Comparison of ENCODE assay signal across 10 cellular contexts in the genomic region with DNA sequence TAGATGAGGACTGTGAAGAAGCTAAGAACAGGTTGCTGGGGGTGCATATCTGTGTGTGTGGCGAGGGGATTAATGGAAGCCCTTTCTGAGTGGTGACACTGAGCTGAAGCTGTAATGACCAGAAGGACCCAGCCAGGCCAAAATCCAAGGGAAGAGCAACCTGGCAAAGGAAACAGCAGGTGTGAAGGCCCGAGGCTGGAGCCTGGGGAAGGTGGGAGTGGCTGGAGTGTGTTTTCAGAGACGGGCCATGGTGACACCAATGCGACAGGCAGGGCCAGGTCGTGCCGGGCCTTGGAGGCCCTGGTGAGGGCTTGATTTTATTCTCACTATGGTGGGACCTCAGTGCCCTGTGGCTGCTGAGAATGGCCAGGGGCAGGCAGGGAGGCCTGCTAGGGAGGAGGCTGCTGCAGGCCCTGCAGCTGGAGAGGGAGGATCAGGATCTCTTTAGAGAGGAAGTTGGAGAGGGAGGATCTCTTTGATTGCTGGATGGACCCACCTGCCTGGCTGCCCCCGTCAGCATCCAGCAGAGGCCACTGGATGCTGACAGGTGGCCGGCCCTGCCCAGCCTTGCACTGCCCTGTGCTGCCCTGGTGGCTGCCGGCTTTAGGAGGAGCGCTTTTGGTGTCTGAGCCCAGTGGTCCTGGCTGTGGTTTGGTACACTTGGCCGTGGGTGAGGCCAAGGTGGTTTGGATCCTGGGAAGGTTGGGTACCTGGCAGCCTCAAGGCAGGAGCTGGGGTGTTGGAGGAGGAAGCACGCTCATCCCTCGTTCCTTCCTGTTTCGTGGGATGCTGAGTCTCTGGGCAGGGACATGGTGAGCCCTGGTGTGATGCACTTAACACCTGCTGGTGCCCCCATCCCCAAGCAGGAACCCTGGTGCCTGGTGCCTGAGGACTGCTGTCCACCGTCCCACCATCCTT.
DNase-seq lines count a peak whose midpoint lies in the region; ATAC-seq and TF ChIP-seq lines count a peak whose summit lies in the region.
"Had no signal": no experiment of that assay in that cellular context is flagged by ENCODE, and none has a peak within 500 bp of the region (broad histone marks: within the 10 kb centered on the region; RNA-seq: fewer than 3 reads in every experiment).

No MANE protein-coding gene starts in this region.

- peak overlapping the region; percentile 16 for H2BK120ac ChIP-seq in neuronal stem cell (ENCODE audit: low read depth, low read length)

- H3K79me1 ChIP-seq in neuronal stem cell (ENCODE audit: low read depth, low read length): no peaks in the 10 kb centered on the region

- WGBS in neuronal stem cell (ENCODE audit: extremely low coverage in 2 of 2, insufficient read length in 2 of 2, insufficient replicate concordance in 1 of 2), 2 donors: no CpG with 5 or more reads among the region's 15 CpGs
- WGBS in esophagus muscularis mucosa: 90% methylated on average over 15 of the region's 15 CpGs

- H3K27ac Mint-ChIP-seq in IgD-negative memory B cell: peak overlapping the region in 2 of 3 donors; percentile 63 to 67

- intact Hi-C loops in colonic mucosa (cut with DNase I) (no loop called here), esophagus muscularis mucosa (cut with DNase I) (no loop called here)

- no peak overlapping the region for H4K8ac ChIP-seq in neuronal stem cell (ENCODE audit: low read depth, low read length)

- peak; percentile 39 for DNase-seq in COLO668 (lab: John Stamatoyannopoulos, UW; ENCODE audit: unreplicated experiment)
- DNase-seq in colonic mucosa: peak; percentile 26
- no peak for DNase-seq in neuronal stem cell (ENCODE audit: low spot score)
- DNase-seq in esophagus muscularis mucosa (ENCODE audit: extremely low spot score): no peak
- DNase-seq: esophagus squamous epithelium, NCI-H526, SK-N-SH had no signal

- H2BK5ac ChIP-seq in neuronal stem cell (ENCODE audit: low read length): peak overlapping the region; percentile 6

- H2AFZ ChIP-seq in neuronal stem cell (ENCODE audit: low read length): no peak overlapping the region

- peak overlapping the region; percentile 83 for H3K18ac ChIP-seq in neuronal stem cell (ENCODE audit: low read length)

- H3K27me3 Mint-ChIP-seq in IgD-negative memory B cell: no peaks in the 10 kb centered on the region

- TF ChIP-seq CTCF in colonic mucosa (IDR thresholded peaks at IDR 0.05): no peak
- TF ChIP-seq CTCF in esophagus muscularis mucosa (IDR thresholded peaks at IDR 0.05): no peak

- no peak for TF ChIP-seq POLR2A in esophagus muscularis mucosa (IDR thresholded peaks at IDR 0.05; ENCODE audit: low read depth)

- H3K9me3 Mint-ChIP-seq in IgD-negative memory B cell: peaks cover 0 to 2% (median 0%) of the 10 kb centered on the region in 3 donors

- no peak for ATAC-seq in GM21360 (IDR thresholded peaks at IDR 0.05; ENCODE audit: unreplicated experiment)
- ATAC-seq in SK-N-SH treated with all-trans-retinoic acid at 6 μM for 48 hours: no peak

- H3K9ac ChIP-seq in colonic mucosa (ENCODE audit: low read depth in 2 of 2, low read length in 2 of 2): peak overlapping the region in 1 of 2 donors; percentile 38
- no peak overlapping the region for H3K9ac ChIP-seq in neuronal stem cell (ENCODE audit: low read depth, low read length, poor library complexity)
- H3K9ac ChIP-seq: SK-N-SH had no signal

- H3K36me3 ChIP-seq in colonic mucosa (no peaks in the 10 kb centered on the region), neuronal stem cell (replicated peaks in 1 of 2; ENCODE audit: control insufficient read depth in 2 of 2, insufficient read depth in 2 of 2, low read length in 2 of 2) (no peaks in the 10 kb centered on the region), esophagus muscularis mucosa (no peaks in the 10 kb centered on the region)
- H3K36me3 ChIP-seq: esophagus squamous epithelium had no signal

- no peak overlapping the region for H3K4me3 ChIP-seq in colonic mucosa
- no peak overlapping the region for H3K4me3 ChIP-seq in neuronal stem cell (ENCODE audit: low read length in 2 of 2)
- no peak overlapping the region for H3K4me3 ChIP-seq in esophagus muscularis mucosa
- H3K4me3 ChIP-seq: esophagus squamous epithelium had no signal

- no peak overlapping the region for H3K4ac ChIP-seq in neuronal stem cell (ENCODE audit: low read length)

- H4K91ac ChIP-seq in neuronal stem cell (ENCODE audit: low read depth, low read length, poor library complexity): peak overlapping the region; percentile 53

- H3K9me3 ChIP-seq in colonic mucosa (no peaks in the 10 kb centered on the region), neuronal stem cell (replicated peaks in 1 of 2; ENCODE audit: control insufficient read depth in 2 of 2, insufficient read depth in 1 of 2, low read depth in 1 of 2, low read length in 2 of 2) (no peaks in the 10 kb centered on the region), esophagus muscularis mucosa (no peaks in the 10 kb centered on the region)
- H3K9me3 ChIP-seq: esophagus squamous epithelium had no signal

- H3K4me3 Mint-ChIP-seq in IgD-negative memory B cell: peak overlapping the region in 1 of 4 donors; percentile 19

- H3K27me3 ChIP-seq in colonic mucosa (no peaks in the 10 kb centered on the region), neuronal stem cell (ENCODE audit: control insufficient read depth in 3 of 3, insufficient read depth in 3 of 3, low read depth in 1 of 3, low read length in 3 of 3) (no peaks in the 10 kb centered on the region), esophagus muscularis mucosa (no peaks in the 10 kb centered on the region)
- H3K27me3 ChIP-seq: esophagus squamous epithelium had no signal

- H3K4me1 Mint-ChIP-seq in IgD-negative memory B cell: peaks cover 34 to 55% (median 51%) of the 10 kb centered on the region in 3 donors

- H3K4me1 ChIP-seq in colonic mucosa (peaks cover 33% of the 10 kb centered on the region), neuronal stem cell (ENCODE audit: control insufficient read depth in 2 of 2, insufficient read depth in 1 of 2, low read depth in 1 of 2, low read length in 2 of 2) (peaks cover 4 to 6% of the 10 kb centered on the region in 2 donors), esophagus muscularis mucosa (peaks cover 24 to 76% (median 52%) of the 10 kb centered on the region in 4 donors)

- H2BK15ac ChIP-seq in neuronal stem cell (ENCODE audit: low read length): peak overlapping the region; percentile 73

- H3K27ac ChIP-seq in colonic mucosa (no peak overlapping the region), neuronal stem cell (replicated peaks; ENCODE audit: low read length) (no peak overlapping the region), esophagus muscularis mucosa (replicated peaks in 1 of 4) (peak overlapping the region in 2 of 4 donors; percentile 15 to 44)

- no peaks in the 10 kb centered on the region for H3K36me3 Mint-ChIP-seq in IgD-negative memory B cell

- TF ChIP-seq EP300 in esophagus muscularis mucosa (IDR thresholded peaks at IDR 0.05): no peak

- no peak overlapping the region for H3K4me2 ChIP-seq in neuronal stem cell (ENCODE audit: insufficient read depth, low read length, poor library complexity, severe bottlenecking)
- H3K4me2 ChIP-seq: SK-N-SH had no signal

- no peak overlapping the region for H3K23ac ChIP-seq in neuronal stem cell (ENCODE audit: low read depth, low read length, poor library complexity)

- H2BK12ac ChIP-seq in neuronal stem cell (ENCODE audit: low read length): peak overlapping the region; percentile 50

- H2AK5ac ChIP-seq in neuronal stem cell (ENCODE audit: low read depth, low read length): peak overlapping the region; percentile 97

- H3K14ac ChIP-seq in neuronal stem cell (ENCODE audit: low read length): no peak overlapping the region

TF ChIP-seq in SK-N-SH treated with all-trans-retinoic acid at 6 μM for 48 hours, 23 proteins besides CTCF, POLR2A, EP300 and RAD21 (continues in another document):
- TF ChIP-seq, protein P1, sequence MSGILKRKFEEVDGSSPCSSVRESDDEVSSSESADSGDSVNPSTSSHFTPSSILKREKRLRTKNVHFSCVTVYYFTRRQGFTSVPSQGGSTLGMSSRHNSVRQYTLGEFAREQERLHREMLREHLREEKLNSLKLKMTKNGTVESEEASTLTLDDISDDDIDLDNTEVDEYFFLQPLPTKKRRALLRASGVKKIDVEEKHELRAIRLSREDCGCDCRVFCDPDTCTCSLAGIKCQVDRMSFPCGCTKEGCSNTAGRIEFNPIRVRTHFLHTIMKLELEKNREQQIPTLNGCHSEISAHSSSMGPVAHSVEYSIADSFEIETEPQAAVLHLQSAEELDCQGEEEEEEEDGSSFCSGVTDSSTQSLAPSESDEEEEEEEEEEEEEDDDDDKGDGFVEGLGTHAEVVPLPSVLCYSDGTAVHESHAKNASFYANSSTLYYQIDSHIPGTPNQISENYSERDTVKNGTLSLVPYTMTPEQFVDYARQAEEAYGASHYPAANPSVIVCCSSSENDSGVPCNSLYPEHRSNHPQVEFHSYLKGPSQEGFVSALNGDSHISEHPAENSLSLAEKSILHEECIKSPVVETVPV (CRISPR knock-in tag; IDR thresholded peaks at IDR 0.05): no peak
- no peak for TF ChIP-seq RARB (CRISPR knock-in tag; IDR thresholded peaks at IDR 0.05)
- no peak for TF ChIP-seq ZFP30 (CRISPR knock-in tag; IDR thresholded peaks at IDR 0.05)
- no peak for TF ChIP-seq ZNF8 (CRISPR knock-in tag; IDR thresholded peaks at IDR 0.05)
- no peak for TF ChIP-seq TOX (CRISPR knock-in tag; IDR thresholded peaks at IDR 0.05; ENCODE audit: borderline replicate concordance)
- no peak for TF ChIP-seq ISL1 (CRISPR knock-in tag; IDR thresholded peaks at IDR 0.05)
- TF ChIP-seq, protein P2, sequence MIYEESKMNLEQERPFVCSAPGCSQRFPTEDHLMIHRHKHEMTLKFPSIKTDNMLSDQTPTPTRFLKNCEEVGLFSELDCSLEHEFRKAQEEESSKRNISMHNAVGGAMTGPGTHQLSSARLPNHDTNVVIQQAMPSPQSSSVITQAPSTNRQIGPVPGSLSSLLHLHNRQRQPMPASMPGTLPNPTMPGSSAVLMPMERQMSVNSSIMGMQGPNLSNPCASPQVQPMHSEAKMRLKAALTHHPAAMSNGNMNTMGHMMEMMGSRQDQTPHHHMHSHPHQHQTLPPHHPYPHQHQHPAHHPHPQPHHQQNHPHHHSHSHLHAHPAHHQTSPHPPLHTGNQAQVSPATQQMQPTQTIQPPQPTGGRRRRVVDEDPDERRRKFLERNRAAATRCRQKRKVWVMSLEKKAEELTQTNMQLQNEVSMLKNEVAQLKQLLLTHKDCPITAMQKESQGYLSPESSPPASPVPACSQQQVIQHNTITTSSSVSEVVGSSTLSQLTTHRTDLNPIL (CRISPR knock-in tag; IDR thresholded peaks at IDR 0.05; ENCODE audit: low read depth): no peak
- no peak for TF ChIP-seq ZC3H10 (CRISPR knock-in tag; IDR thresholded peaks at IDR 0.05)
- no peak for TF ChIP-seq TCF4 (CRISPR knock-in tag; IDR thresholded peaks at IDR 0.05; ENCODE audit: borderline replicate concordance)
- TF ChIP-seq CSDC2 (CRISPR knock-in tag; IDR thresholded peaks at IDR 0.05): no peak
- no peak for TF ChIP-seq ZNF565 (CRISPR knock-in tag; conservative IDR thresholded peaks at IDR 0.05; ENCODE audit: low read depth)
- no peak for TF ChIP-seq ARNTL (CRISPR knock-in tag; IDR thresholded peaks at IDR 0.05; ENCODE audit: borderline replicate concordance, low read depth)
- TF ChIP-seq GLIS3 (CRISPR knock-in tag; IDR thresholded peaks at IDR 0.05): no peak

Comparison
In these comparisons a context has a peak if more than half of its experiments do, and no peak if none do; other contexts are left out.
1. DNase-seq: peak in COLO668 (single experiment) and colonic mucosa (single experiment); none in neuronal stem cell (single experiment) and esophagus muscularis mucosa (single experiment).